2 cellular contexts compared by ENCODE assay signal in the genomic region with DNA sequence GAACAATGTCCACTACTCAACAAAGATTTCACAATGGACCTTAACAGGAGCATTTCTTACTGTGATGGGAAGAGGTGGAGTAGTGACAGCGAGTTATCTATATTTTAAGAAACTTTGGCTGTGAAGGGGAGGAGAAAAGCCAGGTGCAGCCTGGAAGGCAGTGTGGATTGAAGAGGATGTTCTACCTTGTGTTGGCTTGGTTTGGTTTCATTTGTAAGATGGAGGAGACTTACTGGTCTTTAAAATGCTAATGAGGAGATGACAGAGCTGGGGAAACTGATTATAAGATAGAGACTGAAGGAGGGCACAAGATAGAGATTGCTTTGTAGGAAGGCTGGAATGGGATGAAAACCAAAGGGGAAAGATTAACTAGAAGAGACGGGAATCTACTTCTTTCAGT.
TF ChIP-seq lines count a peak whose summit lies in the region.

No MANE protein-coding gene starts in this region.

TF ChIP-seq in IMR-90, 13 proteins besides CTCF, POLR2A, EP300 and RAD21 (continued from another document):
- TF ChIP-seq, protein P1, sequence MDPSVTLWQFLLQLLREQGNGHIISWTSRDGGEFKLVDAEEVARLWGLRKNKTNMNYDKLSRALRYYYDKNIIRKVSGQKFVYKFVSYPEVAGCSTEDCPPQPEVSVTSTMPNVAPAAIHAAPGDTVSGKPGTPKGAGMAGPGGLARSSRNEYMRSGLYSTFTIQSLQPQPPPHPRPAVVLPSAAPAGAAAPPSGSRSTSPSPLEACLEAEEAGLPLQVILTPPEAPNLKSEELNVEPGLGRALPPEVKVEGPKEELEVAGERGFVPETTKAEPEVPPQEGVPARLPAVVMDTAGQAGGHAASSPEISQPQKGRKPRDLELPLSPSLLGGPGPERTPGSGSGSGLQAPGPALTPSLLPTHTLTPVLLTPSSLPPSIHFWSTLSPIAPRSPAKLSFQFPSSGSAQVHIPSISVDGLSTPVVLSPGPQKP (IDR thresholded peaks at IDR 0.05; ENCODE audit: borderline replicate concordance, low read depth, low read length), result no peak
- TF ChIP-seq RFX5 (IDR thresholded peaks at IDR 0.05; ENCODE audit: low read depth, low read length) (no peak), RCOR1 (IDR thresholded peaks at IDR 0.05; ENCODE audit: insufficient replicate concordance, low read length) (no peak), NFE2L2 (IDR thresholded peaks at IDR 0.05; ENCODE audit: low read depth, low read length) (no peak), SMC3 (IDR thresholded peaks at IDR 0.05; ENCODE audit: low read depth, low read length) (no peak), MAFK (IDR thresholded peaks at IDR 0.05; ENCODE audit: low read depth, low read length) (no peak), BHLHE40 (IDR thresholded peaks at IDR 0.05; ENCODE audit: low read depth, low read length) (no peak)
- TF ChIP-seq, protein P2, sequence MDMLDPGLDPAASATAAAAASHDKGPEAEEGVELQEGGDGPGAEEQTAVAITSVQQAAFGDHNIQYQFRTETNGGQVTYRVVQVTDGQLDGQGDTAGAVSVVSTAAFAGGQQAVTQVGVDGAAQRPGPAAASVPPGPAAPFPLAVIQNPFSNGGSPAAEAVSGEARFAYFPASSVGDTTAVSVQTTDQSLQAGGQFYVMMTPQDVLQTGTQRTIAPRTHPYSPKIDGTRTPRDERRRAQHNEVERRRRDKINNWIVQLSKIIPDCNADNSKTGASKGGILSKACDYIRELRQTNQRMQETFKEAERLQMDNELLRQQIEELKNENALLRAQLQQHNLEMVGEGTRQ (IDR thresholded peaks at IDR 0.05; ENCODE audit: low read depth, low read length), result no peak

TF ChIP-seq in WTC11, 78 proteins besides CTCF, POLR2A, EP300 and RAD21 (continued from another document):
- TF ChIP-seq, protein P3, sequence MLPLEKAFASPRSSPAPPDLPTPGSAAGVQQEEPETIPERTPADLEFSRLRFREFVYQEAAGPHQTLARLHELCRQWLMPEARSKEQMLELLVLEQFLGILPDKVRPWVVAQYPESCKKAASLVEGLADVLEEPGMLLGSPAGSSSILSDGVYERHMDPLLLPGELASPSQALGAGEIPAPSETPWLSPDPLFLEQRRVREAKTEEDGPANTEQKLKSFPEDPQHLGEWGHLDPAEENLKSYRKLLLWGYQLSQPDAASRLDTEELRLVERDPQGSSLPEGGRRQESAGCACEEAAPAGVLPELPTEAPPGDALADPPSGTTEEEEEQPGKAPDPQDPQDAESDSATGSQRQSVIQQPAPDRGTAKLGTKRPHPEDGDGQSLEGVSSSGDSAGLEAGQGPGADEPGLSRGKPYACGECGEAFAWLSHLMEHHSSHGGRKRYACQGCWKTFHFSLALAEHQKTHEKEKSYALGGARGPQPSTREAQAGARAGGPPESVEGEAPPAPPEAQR (CRISPR knock-in tag; IDR thresholded peaks at IDR 0.05), result no peak
- TF ChIP-seq ZNF121 (CRISPR knock-in tag; IDR thresholded peaks at IDR 0.05), result no peak
